Comparison of ENCODE assay signal across 13 cellular contexts in genomic region chr1:198534540-198535413, GRCh38. TPM values are rescaled to one million over a fixed set of nuclear protein-coding genes. Genes with fewer than 3 reads are reported as not detected.
DNase-seq lines count a peak whose midpoint lies in the region; ATAC-seq and TF ChIP-seq lines count a peak whose summit lies in the region.
"Had no signal": no experiment of that assay in that cellular context is flagged by ENCODE, and none has a peak within 500 bp of the region (broad histone marks: within the 10 kb centered on the region; RNA-seq: fewer than 3 reads in every experiment).

No MANE protein-coding gene starts in this region.

- H3K27me3 ChIP-seq in spleen (replicated peaks in 1 of 7) = no peaks in the 10 kb centered on the region
- H3K27me3 ChIP-seq in stomach = no peaks in the 10 kb centered on the region

- CTCF ChIA-PET in activated CD4-positive, alpha-beta T cell treated with anti-CD3 and anti-CD28 coated beads for 36 hours (lab: Charles Lee) = interaction anchor here (0.6 to 1.9 kb wide), 3 partner anchors 10 to 437 kb away, joined by 3 to 9 read pairs (median 3); no protein-coding TSS in a partner anchor

- H3K9me3 ChIP-seq in spleen (no peaks in the 10 kb centered on the region), stomach (no peaks in the 10 kb centered on the region)

- no peak for DNase-seq in activated CD4-positive, alpha-beta T cell treated with anti-CD3 and anti-CD28 coated beads for 36 hours
- DNase-seq in activated CD4-positive, alpha-beta T cell treated with anti-CD3 and anti-CD28 coated beads for 4 hours = no peak
- peak; percentile 26 for DNase-seq in NCI-H345 (lab: John Stamatoyannopoulos, UW)
- DNase-seq in spleen = no peak
- no peak for DNase-seq in stomach
- no peak for DNase-seq in HuH-7.5 (ENCODE audit: low spot score)
- DNase-seq: nucleus accumbens; stimulated activated naive CD4-positive, alpha-beta T cell treated with Interleukin-2 at 50 U/mL for 16 hours had no signal

- H3K4me1 Mint-ChIP-seq in activated CD4-positive, alpha-beta T cell treated with anti-CD3 and anti-CD28 coated beads for 36 hours = peaks cover 75% of the 10 kb centered on the region
- peaks cover 84% of the 10 kb centered on the region for H3K4me1 Mint-ChIP-seq in activated naive CD8-positive, alpha-beta T cell (ENCODE audit: low read depth)

- TF ChIP-seq CTCF in spleen (IDR thresholded peaks at IDR 0.05 in 8 of 11, conservative IDR thresholded peaks at IDR 0.05 in 3 of 11) = no peak
- no peak for TF ChIP-seq CTCF in stomach (IDR thresholded peaks at IDR 0.05)

- no peaks in the 10 kb centered on the region for H3K27me3 Mint-ChIP-seq in activated CD4-positive, alpha-beta T cell treated with anti-CD3 and anti-CD28 coated beads for 36 hours
- no peaks in the 10 kb centered on the region for H3K27me3 Mint-ChIP-seq in activated naive CD8-positive, alpha-beta T cell

- H3K36me3 Mint-ChIP-seq in activated CD4-positive, alpha-beta T cell treated with anti-CD3 and anti-CD28 coated beads for 36 hours (ENCODE audit: low read depth) = peaks cover 13% of the 10 kb centered on the region
- H3K36me3 Mint-ChIP-seq in activated naive CD8-positive, alpha-beta T cell = peaks cover 16% of the 10 kb centered on the region

- H3K36me3 ChIP-seq in spleen (no peaks in the 10 kb centered on the region), stomach (no peaks in the 10 kb centered on the region)

- 76 to 90% (median 80%) methylated on average over 2 of the region's 2 CpGs for WGBS in spleen, 5 donors
- 27 to 48% (median 43%) methylated on average over 2 of the region's 2 CpGs for WGBS in stomach, 5 donors

- peak overlapping the region; percentile 79 for H3K27ac Mint-ChIP-seq in activated CD4-positive, alpha-beta T cell treated with anti-CD3 and anti-CD28 coated beads for 36 hours
- peak overlapping the region; percentile 84 for H3K27ac Mint-ChIP-seq in activated naive CD8-positive, alpha-beta T cell

- intact Hi-C loops in activated CD4-positive, alpha-beta T cell treated with anti-CD3 and anti-CD28 coated beads for 36 hours (cut with DNase I, micrococcal nuclease) = no loop called here
- intact Hi-C loops in spleen (cut with DNase I; ENCODE audit: low total_unique reads) = no loop called here
- intact Hi-C loops in stomach (cut with DNase I; ENCODE audit: low total_unique reads) = no loop called here

- TF ChIP-seq EP300 in stomach (IDR thresholded peaks at IDR 0.05) = no peak

- no peak for TF ChIP-seq POLR2A in spleen (IDR thresholded peaks at IDR 0.05)
- no peak for TF ChIP-seq POLR2A in stomach (IDR thresholded peaks at IDR 0.05)

- H3K4me1 ChIP-seq in spleen (peaks cover 0 to 72% (median 27%) of the 10 kb centered on the region in 6 donors), stomach (peaks cover 0 to 1% (median 0%) of the 10 kb centered on the region in 4 donors)

- H3K4me3 ChIP-seq in spleen = no peak overlapping the region
- no peak overlapping the region for H3K4me3 ChIP-seq in stomach

- H3K27ac ChIP-seq in spleen (peak overlapping the region; percentile 32 to 75 (median 52)), stomach (no peak overlapping the region)

- peak; percentile 68 for ATAC-seq in activated CD4-positive, alpha-beta T cell treated with anti-CD3 and anti-CD28 coated beads for 36 hours
- no peak for ATAC-seq in HG03439 (IDR thresholded peaks at IDR 0.05; ENCODE audit: unreplicated experiment)

- peaks cover 7% of the 10 kb centered on the region for H3K9me3 Mint-ChIP-seq in activated CD4-positive, alpha-beta T cell treated with anti-CD3 and anti-CD28 coated beads for 36 hours (ENCODE audit: low read depth)
- H3K9me3 Mint-ChIP-seq in activated naive CD8-positive, alpha-beta T cell (ENCODE audit: low read depth) = peaks cover 17% of the 10 kb centered on the region

- H3K4me3 Mint-ChIP-seq in activated CD4-positive, alpha-beta T cell treated with anti-CD3 and anti-CD28 coated beads for 36 hours = peak overlapping the region; percentile 45
- H3K4me3 Mint-ChIP-seq in activated naive CD8-positive, alpha-beta T cell = peak overlapping the region; percentile 70

- POLR2A ChIA-PET in activated CD4-positive, alpha-beta T cell treated with anti-CD3 and anti-CD28 coated beads for 36 hours (lab: Charles Lee) = no interaction called here

RNA-seq across cellular contexts. Expression of gene ATP6V1G3, which starts 5.7 kb away (rescaled TPM):
- not detected for total RNA-seq in activated CD4-positive, alpha-beta T cell treated with anti-CD3 and anti-CD28 coated beads for 36 hours
- total RNA-seq in spleen (not detected), stomach (not detected)
- polyA plus RNA-seq in spleen (not detected), stomach (not detected)
- total RNA-seq: NCI-H460 had no signal
- polyA plus RNA-seq: AG04450, keratinocyte had no signal

Comparison
In these comparisons a context has a peak if more than half of its experiments do, and no peak if none do; other contexts are left out.
1. H3K27ac ChIP-seq: peak in spleen (8 of 8); none in stomach (0 of 5).